In the genomic region with DNA sequence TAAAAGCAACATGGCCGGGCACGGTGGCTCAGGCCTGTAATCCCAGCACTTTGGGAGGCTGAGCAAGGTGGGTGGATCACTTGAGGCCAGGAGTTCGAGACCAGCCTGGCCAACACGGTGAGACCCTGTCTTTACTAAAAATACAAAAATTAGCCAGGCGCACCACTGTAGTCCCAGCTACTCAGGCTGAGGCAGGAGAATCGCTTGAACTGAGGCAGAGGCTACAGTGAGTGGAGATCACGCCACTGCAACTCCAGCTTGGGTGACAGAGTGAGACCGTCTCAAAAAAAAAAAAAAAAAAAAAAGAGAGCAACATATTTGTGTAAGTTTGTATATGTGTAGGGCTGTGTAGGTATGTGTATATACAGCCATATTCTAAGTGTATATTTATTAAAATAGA, we compare ENCODE assay signal across 2 cellular contexts.
TF ChIP-seq lines count a peak whose summit lies in the region.

No MANE protein-coding gene starts in this region.

TF ChIP-seq in HepG2, 621 proteins besides CTCF, POLR2A, EP300 and RAD21:
- no peak for TF ChIP-seq ZBTB20 (CRISPR knock-in tag; IDR thresholded peaks at IDR 0.05; ENCODE audit: borderline replicate concordance, low read depth)
- TF ChIP-seq RBM22 (optimal IDR thresholded peaks at IDR 0.05; ENCODE audit: low read length), result peak; percentile 15
TF ChIP-seq in HepG2: peak in this region for 1.

TF ChIP-seq in GM12878, 131 proteins besides CTCF, POLR2A, EP300 and RAD21:
- TF ChIP-seq, protein P1, sequence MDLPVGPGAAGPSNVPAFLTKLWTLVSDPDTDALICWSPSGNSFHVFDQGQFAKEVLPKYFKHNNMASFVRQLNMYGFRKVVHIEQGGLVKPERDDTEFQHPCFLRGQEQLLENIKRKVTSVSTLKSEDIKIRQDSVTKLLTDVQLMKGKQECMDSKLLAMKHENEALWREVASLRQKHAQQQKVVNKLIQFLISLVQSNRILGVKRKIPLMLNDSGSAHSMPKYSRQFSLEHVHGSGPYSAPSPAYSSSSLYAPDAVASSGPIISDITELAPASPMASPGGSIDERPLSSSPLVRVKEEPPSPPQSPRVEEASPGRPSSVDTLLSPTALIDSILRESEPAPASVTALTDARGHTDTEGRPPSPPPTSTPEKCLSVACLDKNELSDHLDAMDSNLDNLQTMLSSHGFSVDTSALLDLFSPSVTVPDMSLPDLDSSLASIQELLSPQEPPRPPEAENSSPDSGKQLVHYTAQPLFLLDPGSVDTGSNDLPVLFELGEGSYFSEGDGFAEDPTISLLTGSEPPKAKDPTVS (IDR thresholded peaks at IDR 0.05; ENCODE audit: low read depth, low read length), result no peak
